ENCODE assay signal across 25 cellular contexts in the genomic region with DNA sequence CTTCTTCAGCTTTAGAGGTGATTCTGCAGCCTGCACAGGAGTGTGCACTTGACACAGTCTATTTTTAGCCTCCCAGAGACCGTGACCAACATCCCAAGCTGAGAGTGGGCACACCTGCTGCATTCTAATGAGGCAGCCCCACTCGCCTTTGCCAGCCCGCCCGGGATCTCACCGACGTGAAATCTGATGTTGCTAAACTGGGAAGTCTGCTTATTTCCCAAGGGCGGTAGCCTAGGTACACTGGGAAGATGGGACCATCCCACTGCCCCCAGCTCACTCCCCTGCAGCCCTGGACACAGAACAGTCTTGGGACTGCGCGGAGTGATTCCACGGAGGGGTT. TPM values are rescaled to one million over a fixed set of nuclear protein-coding genes. Genes with fewer than 3 reads are reported as not detected.
DNase-seq lines count a peak whose midpoint lies in the region; ATAC-seq lines count a peak whose summit lies in the region.
"Had no signal": no experiment of that assay in that cellular context is flagged by ENCODE, and none has a peak within 500 bp of the region (broad histone marks: within the 10 kb centered on the region; RNA-seq: fewer than 3 reads in every experiment).

No MANE protein-coding gene starts in this region.

- no peak overlapping the region for H4K12ac ChIP-seq in trophoblast cell (ENCODE audit: low read depth, low read length)

- no peak for ATAC-seq in GM18867 (IDR thresholded peaks at IDR 0.05; ENCODE audit: unreplicated experiment)
- ATAC-seq: activated T-cell treated with anti-CD3 and anti-CD28 coated beads, Interleukin-2, amount 50 U/mL, for 72 hours; left colon; natural killer cell treated with Interleukin-12 subunit alpha and Interleukin-12 subunit beta and Interleukin-15 and Interleukin-18, amount 100 ng/mL, for 72 hours; right lobe of liver; T-cell had no signal

- H4K91ac ChIP-seq in trophoblast cell (ENCODE audit: low read depth, low read length), result no peak overlapping the region

- no peaks in the 10 kb centered on the region for H3K27me3 ChIP-seq in trophoblast cell (ENCODE audit: insufficient read depth, low read length)
- H3K27me3 ChIP-seq: cardiac muscle cell, right lobe of liver had no signal

- H3K4ac ChIP-seq in trophoblast cell (ENCODE audit: low read depth, low read length), result no peak overlapping the region

- H3K14ac ChIP-seq in trophoblast cell (ENCODE audit: low read length), result no peak overlapping the region

- H3K4me1 ChIP-seq in trophoblast cell (ENCODE audit: control insufficient read depth in 1 of 2, insufficient read depth in 2 of 2, low read length in 2 of 2), result no peaks in the 10 kb centered on the region
- H3K4me1 ChIP-seq: parathyroid adenoma, right lobe of liver had no signal

- H2BK12ac ChIP-seq in trophoblast cell (ENCODE audit: low read length), result no peak overlapping the region

- no peak overlapping the region for H2AK5ac ChIP-seq in trophoblast cell (ENCODE audit: low read length)

- no peaks in the 10 kb centered on the region for H3K79me2 ChIP-seq in trophoblast cell (ENCODE audit: control insufficient read depth, insufficient read depth, low read length, poor library complexity)
- H3K79me2 ChIP-seq: parathyroid adenoma had no signal

- H3K27ac ChIP-seq in trophoblast cell (ENCODE audit: low read depth, low read length), result no peak overlapping the region
- H3K27ac ChIP-seq: cardiac muscle cell, dorsolateral prefrontal cortex, epithelial cell of prostate, heart right ventricle, parathyroid adenoma, right lobe of liver, tibial artery had no signal

- WGBS in trophoblast cell (ENCODE audit: extremely low coverage, insufficient coverage, insufficient read length), result no CpG with 5 or more reads among the region's 10 CpGs

- H3K23ac ChIP-seq in trophoblast cell (ENCODE audit: low read length), result no peak overlapping the region

- DNase-seq in NCI-H1092 (lab: John Stamatoyannopoulos, UW) (peak; percentile 24), NCI-H1092 treated with DMSO at 0.1 percent for 48 hours (lab: John Stamatoyannopoulos, UW) (no peak), NCI-H1417 (lab: John Stamatoyannopoulos, UW) (peak; percentile 67 to 91 (median 86)), NCI-H510A treated with DMSO at 0.1 percent for 48 hours (lab: John Stamatoyannopoulos, UW) (peak; percentile 82), medulla oblongata (ENCODE audit: extremely low spot score) (peak; percentile 27), NOMO-1 treated with DMSO at 0.1 percent for 48 hours (lab: John Stamatoyannopoulos, UW; ENCODE audit: unreplicated experiment) (no peak), trophoblast cell (no peak)
- DNase-seq: 8988T; activated naive CD4-positive, alpha-beta T cell treated with anti-CD3 and anti-CD28 coated beads, Interleukin-2, amount 10 ng/mL, durations not matched to agents 7 days and 5 days; activated T-cell treated with anti-CD3 and anti-CD28 coated beads, Interleukin-2, amount 50 U/mL, for 72 hours; AML-193; CD8-positive, alpha-beta memory T cell; GOT3; heart right ventricle; left colon; NCI-H146; right lobe of liver; T-cell; tibial artery had no signal

- H2BK5ac ChIP-seq in trophoblast cell (ENCODE audit: low read depth, low read length, poor library complexity), result no peak overlapping the region

- no peak overlapping the region for H3K18ac ChIP-seq in trophoblast cell (ENCODE audit: low read length)

- H3K36me3 ChIP-seq in trophoblast cell (ENCODE audit: control insufficient read depth in 1 of 2, insufficient read depth in 2 of 2, low read length in 2 of 2), result no peaks in the 10 kb centered on the region
- H3K36me3 ChIP-seq: cardiac muscle cell, heart right ventricle, right lobe of liver, tibial artery had no signal

- H2BK120ac ChIP-seq in trophoblast cell (ENCODE audit: insufficient read depth, low read length, poor library complexity), result no peak overlapping the region

- H3K4me2 ChIP-seq in trophoblast cell (ENCODE audit: low read length), result no peak overlapping the region

- H2AFZ ChIP-seq in trophoblast cell (ENCODE audit: insufficient read depth, low read length, poor library complexity), result no peak overlapping the region
- H2AFZ ChIP-seq: parathyroid adenoma had no signal

- no peaks in the 10 kb centered on the region for H3K79me1 ChIP-seq in trophoblast cell (ENCODE audit: low read length)

- no peaks in the 10 kb centered on the region for H3K9me3 ChIP-seq in trophoblast cell (ENCODE audit: insufficient read depth, low read depth, low read length)
- H3K9me3 ChIP-seq: heart right ventricle, right lobe of liver, tibial artery had no signal

- H4K8ac ChIP-seq in trophoblast cell (ENCODE audit: low read depth, low read length), result no peak overlapping the region

- H3K9ac ChIP-seq in trophoblast cell (ENCODE audit: low read length), result no peak overlapping the region
- H3K9ac ChIP-seq: parathyroid adenoma had no signal

- H3K4me3 ChIP-seq in trophoblast cell (ENCODE audit: low read depth, low read length), result no peak overlapping the region
- H3K4me3 ChIP-seq: cardiac muscle cell, dorsolateral prefrontal cortex, heart right ventricle, right lobe of liver, tibial artery had no signal

RNA-seq across cellular contexts. Expression of a gene that starts 47.7 kb away (rescaled TPM):
- polyA plus RNA-seq in trophoblast cell (2013), result 0.01 TPM in 1 of 2 replicates, not detected in the other

Comparison
In these comparisons a context has a peak if more than half of its experiments do, and no peak if none do; other contexts are left out.
1. DNase-seq: peak in NCI-H1092 (single experiment), NCI-H1417 (3 of 3), NCI-H510A treated with DMSO at 0.1 percent for 48 hours (single experiment) and medulla oblongata (single experiment); none in NCI-H1092 treated with DMSO at 0.1 percent for 48 hours (single experiment), NOMO-1 treated with DMSO at 0.1 percent for 48 hours (single experiment) and trophoblast cell (0 of 2).